In genomic region chr20:544153-544725, GRCh38 we compare ENCODE assay signal across 8 cellular contexts. TPM values are rescaled to one million over a fixed set of nuclear protein-coding genes. Genes with fewer than 3 reads are reported as not detected.
DNase-seq lines count a peak whose midpoint lies in the region; ATAC-seq and TF ChIP-seq lines count a peak whose summit lies in the region.

No MANE protein-coding gene starts in this region.

- peaks cover 39% of the 10 kb centered on the region for H4K20me1 ChIP-seq in Loucy (ENCODE audit: insufficient read depth, low read length, poor library complexity, severe bottlenecking)

- no peaks in the 10 kb centered on the region for H3K9me2 ChIP-seq in Loucy (replicated peaks; ENCODE audit: low read depth, low read length)

- intact Hi-C loops in naive thymus-derived CD4-positive, alpha-beta T cell (cut with micrococcal nuclease): loop anchor here (5.0 to 10.0 kb wide), 6 partner anchors 137 to 923 kb away; partner anchors contain the start of genes FAM110A (in 1 of the 2), NSFL1C (in 1 of the 2) and RBCK1 (in 1 of the 2)

- peaks cover 36 to 51% (median 47%) of the 10 kb centered on the region in 7 donors for H3K4me1 Mint-ChIP-seq in naive thymus-derived CD4-positive, alpha-beta T cell

- no peaks in the 10 kb centered on the region for H3K9me3 ChIP-seq in Loucy (ENCODE audit: insufficient read depth, low read depth, low read length)
- no peaks in the 10 kb centered on the region for H3K9me3 ChIP-seq in naive thymus-derived CD4-positive, alpha-beta T cell (ENCODE audit: control insufficient read depth in 2 of 3, low read length in 3 of 3)

- H3K27ac ChIP-seq in ACC112 (ENCODE audit: low read depth, low read length): peak overlapping the region; percentile 74
- H3K27ac ChIP-seq in coronary artery: peak overlapping the region in 1 of 2 donors; percentile 92
- peak overlapping the region; percentile 94 for H3K27ac ChIP-seq in naive thymus-derived CD4-positive, alpha-beta T cell (ENCODE audit: low read depth, low read length)

- H3K36me3 Mint-ChIP-seq in naive thymus-derived CD4-positive, alpha-beta T cell: peaks cover 0 to 43% (median 15%) of the 10 kb centered on the region in 5 donors

- H3K9me3 Mint-ChIP-seq in naive thymus-derived CD4-positive, alpha-beta T cell: peaks cover 0 to 17% (median 0%) of the 10 kb centered on the region in 11 donors

- peaks cover 7% of the 10 kb centered on the region for H3K36me3 ChIP-seq in ACC112 (ENCODE audit: insufficient read depth, low read length)
- H3K36me3 ChIP-seq in Loucy (ENCODE audit: insufficient read depth, low read length): no peaks in the 10 kb centered on the region
- peaks cover 0 to 4% (median 0%) of the 10 kb centered on the region in 3 experiments for H3K36me3 ChIP-seq in naive thymus-derived CD4-positive, alpha-beta T cell (ENCODE audit: control insufficient read depth in 2 of 3, insufficient read depth in 3 of 3, low read length in 3 of 3)

- H3K4me3 Mint-ChIP-seq in naive thymus-derived CD4-positive, alpha-beta T cell: peak overlapping the region; percentile 86 to 100 (median 91)

- peaks cover 0 to 13% (median 5%) of the 10 kb centered on the region in 5 donors for H3K27me3 Mint-ChIP-seq in naive thymus-derived CD4-positive, alpha-beta T cell

- ATAC-seq in naive thymus-derived CD4-positive, alpha-beta T cell: no peak
- ATAC-seq in HG03565 (IDR thresholded peaks at IDR 0.05; ENCODE audit: unreplicated experiment): no peak

- H3K4me3 ChIP-seq in ACC112 (ENCODE audit: low read depth, low read length) (peak overlapping the region; percentile 99), Loucy (ENCODE audit: low read length, poor library complexity, severe bottlenecking) (peak overlapping the region; percentile 87), coronary artery (peak overlapping the region; percentile 92)
- peak overlapping the region; percentile 59 for H3K4me3 ChIP-seq in naive thymus-derived CD4-positive, alpha-beta T cell (ENCODE audit: low read length)

- H3F3A ChIP-seq in Loucy (ENCODE audit: low read depth): no peaks in the 10 kb centered on the region

- peaks cover 43% of the 10 kb centered on the region for H3K79me2 ChIP-seq in ACC112 (ENCODE audit: control insufficient read depth, insufficient read depth, low read length, unreplicated experiment)
- H3K79me2 ChIP-seq in Loucy (ENCODE audit: insufficient read depth, low read length): peaks cover 43% of the 10 kb centered on the region

- H3K9ac ChIP-seq in Loucy (ENCODE audit: low read depth, low read length, poor library complexity, severe bottlenecking): peak overlapping the region; percentile 92

- TF ChIP-seq CTCF in Loucy (conservative IDR thresholded peaks at IDR 0.05; ENCODE audit: low read length): no peak
- TF ChIP-seq CTCF in coronary artery (IDR thresholded peaks at IDR 0.05): no peak

- peak overlapping the region; percentile 93 for H3K4me2 ChIP-seq in Loucy (ENCODE audit: low read depth, low read length, poor library complexity, severe bottlenecking)

- H3K27ac Mint-ChIP-seq in naive thymus-derived CD4-positive, alpha-beta T cell: peak overlapping the region; percentile 97 to 100 (median 98)

- H3K4me1 ChIP-seq in ACC112 (ENCODE audit: control insufficient read depth, insufficient read depth, low read length, unreplicated experiment): peaks cover 26% of the 10 kb centered on the region
- peaks cover 47% of the 10 kb centered on the region for H3K4me1 ChIP-seq in Loucy (ENCODE audit: insufficient read depth, low read length, poor library complexity, severe bottlenecking)
- H3K4me1 ChIP-seq in naive thymus-derived CD4-positive, alpha-beta T cell (ENCODE audit: control insufficient read depth in 2 of 2, insufficient read depth in 2 of 2, low read length in 2 of 2): peaks cover 11 to 33% of the 10 kb centered on the region in 2 donors

- H3K27me3 ChIP-seq in ACC112 (ENCODE audit: insufficient read depth, low read length): peaks cover 6% of the 10 kb centered on the region
- H3K27me3 ChIP-seq in Loucy (ENCODE audit: insufficient read depth, low read length, poor library complexity, severe bottlenecking): peaks cover 30% of the 10 kb centered on the region
- H3K27me3 ChIP-seq in naive thymus-derived CD4-positive, alpha-beta T cell (ENCODE audit: control insufficient read depth in 2 of 2, insufficient read depth in 2 of 2, low read length in 2 of 2): no peaks in the 10 kb centered on the region

- POLR2A ChIA-PET in naive thymus-derived CD4-positive, alpha-beta T cell (lab: Charles Lee): interaction anchor here (0.6 to 2.0 kb wide), 7 partner anchors 22 to 198 kb away, joined by 3 to 5 read pairs (median 4); partner anchors contain the start of gene TRIB3

- CTCF ChIA-PET in naive thymus-derived CD4-positive, alpha-beta T cell (lab: Charles Lee): no interaction called here

- DNase-seq in coronary artery (ENCODE audit: low spot score) (no peak), dedifferentiated amniotic fluid mesenchymal stem cell (ENCODE audit: extremely low spot score) (no peak), DMS53 (lab: John Stamatoyannopoulos, UW) (no peak), HK-2 (ENCODE audit: unreplicated experiment) (no peak)
- no peak for DNase-seq in naive thymus-derived CD4-positive, alpha-beta T cell

- peak overlapping the region; percentile 80 for H2AFZ ChIP-seq in ACC112 (ENCODE audit: low read length, unreplicated experiment)
- peak overlapping the region; percentile 91 for H2AFZ ChIP-seq in Loucy (ENCODE audit: low read length)

RNA-seq across cellular contexts. Expression of gene CSNK2A1, which starts 0.6 kb away (rescaled TPM):
- 100 to 1,000 TPM in 1 of 5 experiments, 10 to 100 TPM in 4; 69.7 to 117 (median 90.8) TPM for total RNA-seq in naive thymus-derived CD4-positive, alpha-beta T cell
- 10 to 100 TPM; 47.3 to 47.8 TPM for polyA plus RNA-seq in naive thymus-derived CD4-positive, alpha-beta T cell
